ENCODE assay signal across 19 cellular contexts in the genomic region with DNA sequence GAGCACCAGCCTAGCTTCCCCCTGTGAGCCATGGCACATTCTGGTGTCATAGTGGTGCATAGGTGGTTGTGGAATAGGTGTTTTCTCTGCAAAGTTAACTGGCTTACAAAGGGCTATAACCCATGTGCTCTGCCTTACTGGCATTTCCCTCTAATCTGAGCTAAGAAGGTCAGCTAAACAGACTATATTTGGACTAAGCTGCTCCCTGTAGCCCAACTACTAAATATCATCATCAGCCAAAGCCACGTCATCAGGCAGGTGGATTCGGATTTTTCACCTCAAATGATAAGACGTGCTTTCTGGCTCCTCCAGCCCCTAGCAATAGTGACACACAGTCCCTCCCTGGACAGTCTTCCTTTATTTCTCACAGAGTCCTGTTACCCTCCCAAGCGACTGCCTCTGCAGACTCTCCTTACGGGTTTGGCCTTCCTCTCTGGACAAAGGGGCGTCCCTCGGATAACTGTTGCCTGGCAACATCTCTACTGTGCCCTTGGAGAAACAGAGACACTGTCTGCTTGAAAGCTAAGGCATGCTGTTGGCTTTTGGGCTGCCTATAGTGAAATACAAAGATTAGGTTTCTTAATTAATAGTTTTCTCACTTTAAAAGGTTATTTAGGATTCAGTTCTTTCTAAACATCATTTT. TPM values are rescaled to one million over a fixed set of nuclear protein-coding genes. Genes with fewer than 3 reads are reported as not detected.
DNase-seq lines count a peak whose midpoint lies in the region; ATAC-seq, FAIRE-seq and TF ChIP-seq lines count a peak whose summit lies in the region.
"Had no signal": no experiment of that assay in that cellular context is flagged by ENCODE, and none has a peak within 500 bp of the region (broad histone marks: within the 10 kb centered on the region; RNA-seq: fewer than 3 reads in every experiment).

No MANE protein-coding gene starts in this region.

- H3K4me1 Mint-ChIP-seq in GM23338 (peaks cover 2% of the 10 kb centered on the region; the same call in 2 of the 3 replicates), neural crest cell (peaks cover 17% of the 10 kb centered on the region)

- H3K9me3 Mint-ChIP-seq in GM23338 (no peaks in the 10 kb centered on the region), neural crest cell (no peaks in the 10 kb centered on the region)
- H3K9me3 Mint-ChIP-seq: CD4-positive, alpha-beta T cell had no signal

- FAIRE-seq in K562 (lab: Jason Lieb, UNC), result no peak

- no peak for TF ChIP-seq POLR2A in K562 (conservative IDR thresholded peaks at IDR 0.05)

- no peaks in the 10 kb centered on the region for H3K27me3 ChIP-seq in GM23338 (ENCODE audit: insufficient read depth)
- H3K27me3 ChIP-seq in K562 (ENCODE audit: control insufficient read depth in 2 of 2, insufficient read depth in 2 of 2, low read length in 2 of 2), result peaks cover 27 to 43% of the 10 kb centered on the region in 2 experiments; a peak in 4 of 5 replicates
- H3K27me3 ChIP-seq: BE2C, SJCRH30 had no signal

- H2AFZ ChIP-seq in GM23338 (no peak overlapping the region), K562 (ENCODE audit: low read depth, low read length) (no peak overlapping the region)

- H3K4me3 ChIP-seq in GM23338 (no peak overlapping the region), K562 (no peak overlapping the region)
- H3K4me3 ChIP-seq: HAP-1, SJCRH30 had no signal

- H3K79me2 ChIP-seq in GM23338 (replicated peaks; ENCODE audit: insufficient read depth) (no peaks in the 10 kb centered on the region), K562 (ENCODE audit: control insufficient read depth, insufficient read depth, low read length) (no peaks in the 10 kb centered on the region)

- in situ Hi-C loops in K562 (cut with MboI), result no loop called here

- no TSS peak for BruUV-seq in K562 (replicated peaks; lab: Mats Ljungman, UMichigan)

- TF ChIP-seq EP300 in K562 (IDR thresholded peaks at IDR 0.05; ENCODE audit: low read length), result no peak

- peaks cover 5% of the 10 kb centered on the region for H3K27me3 Mint-ChIP-seq in GM23338 (ENCODE audit: insufficient read depth, low read depth, poor library complexity)
- H3K27me3 Mint-ChIP-seq in neural crest cell (ENCODE audit: low read depth), result no peaks in the 10 kb centered on the region

- intact Hi-C loops in K562 (cut with micrococcal nuclease), result no loop called here

- CTCF ChIA-PET in K562 (lab: Yijun Ruan, JAX; ENCODE audit: low intra/inter-chr PET ratio), result no interaction called here

- 0 out of 2 replicates have a peak, but pooled peaks cover 3% of the 10 kb centered on the region for H3F3A ChIP-seq in GM23338 (replicated peaks; ENCODE audit: low read depth)

- DNase-seq in NCI-H1417 (lab: John Stamatoyannopoulos, UW) (peak in 2 of 3 experiments; percentile 37 to 64), NCI-H1417 treated with DMSO at 0.1 percent for 48 hours (lab: John Stamatoyannopoulos, UW) (no peak), GM23338 (ENCODE audit: low spot score) (peak; percentile 17), K562 (ENCODE audit: extremely low read depth in 1 of 4, low spot score in 3 of 4) (no peak), neural crest cell (ENCODE audit: low read depth, low spot score) (peak; percentile 11), UCSD-AML1 (lab: John Stamatoyannopoulos, UW; ENCODE audit: unreplicated experiment) (no peak)
- DNase-seq: 8988T; BE2C; CD4-positive, alpha-beta T cell; KBM-7; NCI-H1436 treated with DMSO at 0.1 percent for 48 hours; NCI-H2081 treated with DMSO at 0.1 percent for 48 hours; NCI-H226; NCI-H524 treated with DMSO at 0.1 percent for 48 hours; SJCRH30 had no signal

- POLR2A ChIA-PET in K562 (lab: Yijun Ruan, JAX), result interaction anchor here (0.6 to 1.4 kb wide), 3 partner anchors 9 to 245 kb away, joined by 3 to 5 read pairs (median 5); a partner anchor contains a TSS

- H3K4me1 ChIP-seq in GM23338 (ENCODE audit: insufficient read depth), result no peaks in the 10 kb centered on the region
- H3K4me1 ChIP-seq in K562 (replicated peaks in 1 of 2; ENCODE audit: control insufficient read depth in 2 of 2, insufficient read depth in 2 of 2, low read length in 2 of 2), result peaks cover 6 to 9% of the 10 kb centered on the region in 2 experiments; a peak in 4 of 5 replicates
- H3K4me1 ChIP-seq: BE2C, HAP-1 had no signal

- no peaks in the 10 kb centered on the region for H3K36me3 Mint-ChIP-seq in GM23338 (ENCODE audit: low read depth)
- no peaks in the 10 kb centered on the region for H3K36me3 Mint-ChIP-seq in neural crest cell (ENCODE audit: low read depth)

- no peak overlapping the region for H3K9ac ChIP-seq in K562 (ENCODE audit: insufficient read depth in 1 of 2, low read depth in 2 of 2, low read length in 2 of 2)

- H4K20me1 ChIP-seq in GM23338 (replicated peaks; ENCODE audit: insufficient read depth), result no peaks in the 10 kb centered on the region
- no peaks in the 10 kb centered on the region for H4K20me1 ChIP-seq in K562 (replicated peaks; ENCODE audit: control insufficient read depth, insufficient read depth, low read length)

- H3K4me2 ChIP-seq in GM23338, result no peak overlapping the region
- H3K4me2 ChIP-seq in K562 (ENCODE audit: insufficient read depth, low read length), result no peak overlapping the region

- ATAC-seq in GM23338 (peak; percentile 31; the same call in 2 of the 3 replicates), K562 (0 out of 3 replicates have a peak, but pooled peaks have one; percentile 7), HG02885 (IDR thresholded peaks at IDR 0.05; ENCODE audit: poor library complexity, unreplicated experiment) (no peak), HG02678 (IDR thresholded peaks at IDR 0.05; ENCODE audit: unreplicated experiment) (no peak)

- H3K9me3 ChIP-seq in K562 (replicated peaks; ENCODE audit: control insufficient read depth, insufficient read depth, low read depth, low read length), result no peaks in the 10 kb centered on the region
- H3K9me3 ChIP-seq: BE2C, HAP-1, SJCRH30 had no signal

- TF ChIP-seq CTCF in GM23338 (conservative IDR thresholded peaks at IDR 0.05; ENCODE audit: low read depth in 2 of 2) (no peak), K562 (IDR thresholded peaks at IDR 0.05 in 2 of 3, conservative IDR thresholded peaks at IDR 0.05 in 1 of 3; ENCODE audit: insufficient read depth in 2 of 3, low read depth in 1 of 3, low read length in 3 of 3) (no peak), neural crest cell (conservative IDR thresholded peaks at IDR 0.05) (no peak)

- H3K36me3 ChIP-seq in GM23338 (ENCODE audit: insufficient read depth) (no peaks in the 10 kb centered on the region; the same call in 1 of the 2 replicates), K562 (ENCODE audit: control insufficient read depth, insufficient read depth, low read length) (no peaks in the 10 kb centered on the region)
- H3K36me3 ChIP-seq: BE2C, HAP-1, SJCRH30 had no signal

- H3K27ac ChIP-seq in GM23338 (ENCODE audit: low read depth) (no peak overlapping the region), K562 (ENCODE audit: extremely low read depth, low read depth, low read length) (no peak overlapping the region)
- H3K27ac ChIP-seq: SJCRH30 had no signal

- no peak for TF ChIP-seq RAD21 in K562 (CRISPR knock-in tag; conservative IDR thresholded peaks at IDR 0.05 in 1 of 2, IDR thresholded peaks at IDR 0.05 in 1 of 2)

- H3K9me2 ChIP-seq in GM23338 (ENCODE audit: insufficient read depth), result no peaks in the 10 kb centered on the region

- no peak overlapping the region for H3K27ac Mint-ChIP-seq in GM23338
- H3K27ac Mint-ChIP-seq in neural crest cell (ENCODE audit: unreplicated experiment), result no peak overlapping the region
- H3K27ac Mint-ChIP-seq: CD4-positive, alpha-beta T cell had no signal

- 5% methylated on average over 7 of the region's 7 CpGs for WGBS in K562 (ENCODE audit: insufficient coverage, low coverage, missing lambda C conversion rate)

- H3K4me3 Mint-ChIP-seq in GM23338, result no peak overlapping the region
- H3K4me3 Mint-ChIP-seq in neural crest cell, result no peak overlapping the region
- H3K4me3 Mint-ChIP-seq: CD4-positive, alpha-beta T cell had no signal

- H3K9me1 ChIP-seq in K562 (ENCODE audit: control insufficient read depth, insufficient read depth, low read length), result no peaks in the 10 kb centered on the region

RNA-seq across cellular contexts. Expression of a gene that starts 9.1 kb away (rescaled TPM):
- total RNA-seq in GM23338 (2014; rRNA removed; shearing (Covaris generic)), result 1.7 and 2.4 TPM in 2 replicates
- 2.3 TPM in 2 replicates for polyA plus RNA-seq in GM23338 (2016; fragmentation: Nextera tagmentation; extraction: Ambion mirVana)
- 0.62 and 1.4 TPM in 2 replicates for total RNA-seq in K562 (2011; cell fraction: chromatin; rRNA removed; ENCODE audit: low replicate concordance)
- 0.39 and 0.50 TPM in 2 replicates for total RNA-seq in K562 (2011; cell fraction: nucleolus; rRNA removed)
- total RNA-seq in K562 (2011; cell fraction: nucleoplasm; rRNA removed), result 0.88 and 1.2 TPM in 2 replicates
- total RNA-seq in K562 (2014; rRNA removed), result 0.23 and 0.45 TPM in 2 replicates
- 0.22 and 0.51 TPM in 2 replicates for total RNA-seq in K562 (2014; rRNA removed; fragmentation: Illumina TruSeq; extraction: Trizol)
- total RNA-seq in K562 (2015; rRNA removed; fragmentation: Illumina TruSeq; extraction: Trizol), result 0.19 and 0.36 TPM in 2 replicates
- 0.60 and 0.66 TPM in 2 replicates for total RNA-seq in K562 (2021)
- 0.11 and 0.60 TPM in 2 replicates for polyA plus RNA-seq in K562 (2011; rRNA removed)
- polyA plus RNA-seq in K562 (2011; cell fraction: cytosol; rRNA removed), result 0.37 and 1.3 TPM in 2 replicates
- 0.17 and 1.1 TPM in 2 replicates for polyA plus RNA-seq in K562 (2011; cell fraction: nucleus; rRNA removed)
- polyA plus RNA-seq in K562 (2012), result 0.90 and 1.9 TPM in 2 replicates
- 0.86 and 1.0 TPM in 2 replicates for polyA plus RNA-seq in K562 (2014; fragmentation: Illumina TruSeq; extraction: Trizol)
- under 1 TPM; 0.27 to 0.48 TPM for polyA plus RNA-seq in K562 (2014; fragmentation: Nextera tagmentation; extraction: Ambion mirVana)
- polyA plus RNA-seq in K562 (2014; rRNA removed), result 0.41 and 0.66 TPM in 2 replicates
- 0.14 and 0.27 TPM in 2 replicates for polyA minus RNA-seq in K562 (2011; rRNA and poly(A)+ RNA removed)
- polyA minus RNA-seq in K562 (2011; cell fraction: cytosol; rRNA and poly(A)+ RNA removed), result not detected in 2 replicates
- 0.44 TPM in 1 of 2 replicates, not detected in the other for polyA minus RNA-seq in K562 (2011; cell fraction: nucleus; rRNA and poly(A)+ RNA removed)
- total RNA-seq in neural crest cell, result 0.27 and 0.68 TPM in 2 replicates
- total RNA-seq: CD4-positive, alpha-beta T cell; RPMI7951 had no signal

RNA-seq across cellular contexts. Expression of a gene that starts 29.7 kb away (rescaled TPM):
- total RNA-seq in GM23338 (2014; rRNA removed; shearing (Covaris generic)), result not detected in 2 replicates
- polyA plus RNA-seq in GM23338 (2016; fragmentation: Nextera tagmentation; extraction: Ambion mirVana), result not detected in 2 replicates
- total RNA-seq in K562 (2011; cell fraction: chromatin; rRNA removed; ENCODE audit: low replicate concordance), result not detected in 2 replicates
- not detected in 2 replicates for total RNA-seq in K562 (2011; cell fraction: nucleolus; rRNA removed)
- not detected in 2 replicates for total RNA-seq in K562 (2011; cell fraction: nucleoplasm; rRNA removed)
- total RNA-seq in K562 (2014; rRNA removed), result not detected in 2 replicates
- total RNA-seq in K562 (2014; rRNA removed; fragmentation: Illumina TruSeq; extraction: Trizol), result not detected in 2 replicates
- total RNA-seq in K562 (2015; rRNA removed; fragmentation: Illumina TruSeq; extraction: Trizol), result not detected in 2 replicates
- total RNA-seq in K562 (2021), result not detected in 2 replicates
- polyA plus RNA-seq in K562 (2011; rRNA removed), result not detected in 2 replicates
- not detected in 2 replicates for polyA plus RNA-seq in K562 (2011; cell fraction: cytosol; rRNA removed)
- polyA plus RNA-seq in K562 (2011; cell fraction: nucleus; rRNA removed), result not detected in 2 replicates
- 0.07 TPM in 1 of 2 replicates, not detected in the other for polyA plus RNA-seq in K562 (2012)
- not detected in 2 replicates for polyA plus RNA-seq in K562 (2014; fragmentation: Illumina TruSeq; extraction: Trizol)
- polyA plus RNA-seq in K562 (2014; fragmentation: Nextera tagmentation; extraction: Ambion mirVana), result not detected
- not detected in 2 replicates for polyA plus RNA-seq in K562 (2014; rRNA removed)
- polyA minus RNA-seq in K562 (2011; rRNA and poly(A)+ RNA removed), result not detected in 2 replicates
- polyA minus RNA-seq in K562 (2011; cell fraction: cytosol; rRNA and poly(A)+ RNA removed), result not detected in 2 replicates
- polyA minus RNA-seq in K562 (2011; cell fraction: nucleus; rRNA and poly(A)+ RNA removed), result not detected in 2 replicates
- not detected in 2 replicates for total RNA-seq in neural crest cell
- total RNA-seq: CD4-positive, alpha-beta T cell had no signal

RNA-seq across cellular contexts. Expression of a gene that starts 56.6 kb away (rescaled TPM):
- 23.0 and 25.1 TPM in 2 replicates for total RNA-seq in GM23338 (2014; rRNA removed; shearing (Covaris generic))
- polyA plus RNA-seq in GM23338 (2016; fragmentation: Nextera tagmentation; extraction: Ambion mirVana) (71.8 and 78.4 TPM in 2 replicates), K562 (2011; rRNA removed) (58.4 and 66.1 TPM in 2 replicates), K562 (2014; fragmentation: Illumina TruSeq; extraction: Trizol) (57.9 and 67.7 TPM in 2 replicates), K562 (2014; fragmentation: Nextera tagmentation; extraction: Ambion mirVana) (100 to 1,000 TPM; 175 to 249 TPM), K562 (2014; rRNA removed) (41.5 and 53.9 TPM in 2 replicates)
- total RNA-seq in K562 (2011; cell fraction: chromatin; rRNA removed; ENCODE audit: low replicate concordance), result 23.9 and 54.4 TPM in 2 replicates
- total RNA-seq in K562 (2011; cell fraction: nucleolus; rRNA removed), result 18.5 and 19.9 TPM in 2 replicates
- 44.6 and 66.5 TPM in 2 replicates for total RNA-seq in K562 (2011; cell fraction: nucleoplasm; rRNA removed)
- total RNA-seq in K562 (2014; rRNA removed) (10.6 and 18.5 TPM in 2 replicates), K562 (2014; rRNA removed; fragmentation: Illumina TruSeq; extraction: Trizol) (47.8 and 54.0 TPM in 2 replicates), K562 (2015; rRNA removed; fragmentation: Illumina TruSeq; extraction: Trizol) (35.1 and 36.5 TPM in 2 replicates), K562 (2021) (56.8 and 59.8 TPM in 2 replicates), neural crest cell (58.9 and 62.2 TPM in 2 replicates)
- polyA plus RNA-seq in K562 (2011; cell fraction: cytosol; rRNA removed), result 16.5 and 48.0 TPM in 2 replicates
- 17.4 and 32.2 TPM in 2 replicates for polyA plus RNA-seq in K562 (2011; cell fraction: nucleus; rRNA removed)
- polyA plus RNA-seq in K562 (2012), result 66.4 and 79.0 TPM in 2 replicates
- polyA minus RNA-seq in K562 (2011; rRNA and poly(A)+ RNA removed), result 35.3 and 55.2 TPM in 2 replicates
- polyA minus RNA-seq in K562 (2011; cell fraction: cytosol; rRNA and poly(A)+ RNA removed), result 21.3 and 22.6 TPM in 2 replicates
- polyA minus RNA-seq in K562 (2011; cell fraction: nucleus; rRNA and poly(A)+ RNA removed), result 18.3 and 36.7 TPM in 2 replicates

Comparison
In these comparisons a context has a peak if more than half of its experiments do, and no peak if none do; other contexts are left out.
1. DNase-seq: peak in NCI-H1417 (2 of 3), GM23338 (single experiment) and neural crest cell (single experiment); none in NCI-H1417 treated with DMSO at 0.1 percent for 48 hours (single experiment), K562 (0 of 4) and UCSD-AML1 (single experiment).
2. ATAC-seq: peak in GM23338 (single experiment) and K562 (single experiment); none in HG02885 (single experiment) and HG02678 (single experiment).